ENCODE assay signal across 1 cellular context in the genomic region with DNA sequence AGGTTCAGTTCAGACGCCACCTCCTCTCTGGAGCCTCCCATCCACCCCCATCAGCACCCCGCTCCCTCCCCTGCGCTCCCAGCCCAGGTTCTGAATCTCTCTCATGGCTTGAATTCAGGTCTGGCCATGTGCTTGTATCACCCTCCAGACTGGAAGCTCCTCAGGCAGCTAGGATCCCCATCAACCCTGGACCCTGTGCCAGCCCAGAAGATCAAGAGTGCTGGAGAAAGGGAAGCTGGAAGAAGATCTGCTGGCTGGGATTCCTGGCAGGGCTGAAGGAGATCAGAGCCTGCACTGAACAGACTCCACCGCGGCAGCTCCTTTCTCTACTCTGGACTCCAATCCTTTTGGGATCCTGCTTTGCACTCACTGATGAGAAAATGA.
TF ChIP-seq lines count a peak whose summit lies in the region.

No MANE protein-coding gene starts in this region.

TF ChIP-seq in GM23338, 12 proteins besides CTCF, POLR2A, EP300 and RAD21 (continued from another document):
- no peak for TF ChIP-seq EZH2phosphoT487 (IDR thresholded peaks at IDR 0.05; ENCODE audit: unreplicated experiment)
- TF ChIP-seq STAT1 (IDR thresholded peaks at IDR 0.05; ENCODE audit: unreplicated experiment): no peak
- TF ChIP-seq REST (IDR thresholded peaks at IDR 0.05; ENCODE audit: unreplicated experiment): no peak
- no peak for TF ChIP-seq CREB1 (CRISPR knock-in tag; IDR thresholded peaks at IDR 0.05; ENCODE audit: low read depth)
- no peak for TF ChIP-seq ZNF114 (CRISPR knock-in tag; IDR thresholded peaks at IDR 0.05)
- TF ChIP-seq NANOG (IDR thresholded peaks at IDR 0.05; ENCODE audit: borderline replicate concordance): no peak
- no peak for TF ChIP-seq POLR2AphosphoS5 (IDR thresholded peaks at IDR 0.05; ENCODE audit: low read depth)
- TF ChIP-seq JUNB (IDR thresholded peaks at IDR 0.05; ENCODE audit: unreplicated experiment): no peak
- no peak for TF ChIP-seq EZH2 (IDR thresholded peaks at IDR 0.05; ENCODE audit: low read depth, unreplicated experiment)
- TF ChIP-seq, protein P1, sequence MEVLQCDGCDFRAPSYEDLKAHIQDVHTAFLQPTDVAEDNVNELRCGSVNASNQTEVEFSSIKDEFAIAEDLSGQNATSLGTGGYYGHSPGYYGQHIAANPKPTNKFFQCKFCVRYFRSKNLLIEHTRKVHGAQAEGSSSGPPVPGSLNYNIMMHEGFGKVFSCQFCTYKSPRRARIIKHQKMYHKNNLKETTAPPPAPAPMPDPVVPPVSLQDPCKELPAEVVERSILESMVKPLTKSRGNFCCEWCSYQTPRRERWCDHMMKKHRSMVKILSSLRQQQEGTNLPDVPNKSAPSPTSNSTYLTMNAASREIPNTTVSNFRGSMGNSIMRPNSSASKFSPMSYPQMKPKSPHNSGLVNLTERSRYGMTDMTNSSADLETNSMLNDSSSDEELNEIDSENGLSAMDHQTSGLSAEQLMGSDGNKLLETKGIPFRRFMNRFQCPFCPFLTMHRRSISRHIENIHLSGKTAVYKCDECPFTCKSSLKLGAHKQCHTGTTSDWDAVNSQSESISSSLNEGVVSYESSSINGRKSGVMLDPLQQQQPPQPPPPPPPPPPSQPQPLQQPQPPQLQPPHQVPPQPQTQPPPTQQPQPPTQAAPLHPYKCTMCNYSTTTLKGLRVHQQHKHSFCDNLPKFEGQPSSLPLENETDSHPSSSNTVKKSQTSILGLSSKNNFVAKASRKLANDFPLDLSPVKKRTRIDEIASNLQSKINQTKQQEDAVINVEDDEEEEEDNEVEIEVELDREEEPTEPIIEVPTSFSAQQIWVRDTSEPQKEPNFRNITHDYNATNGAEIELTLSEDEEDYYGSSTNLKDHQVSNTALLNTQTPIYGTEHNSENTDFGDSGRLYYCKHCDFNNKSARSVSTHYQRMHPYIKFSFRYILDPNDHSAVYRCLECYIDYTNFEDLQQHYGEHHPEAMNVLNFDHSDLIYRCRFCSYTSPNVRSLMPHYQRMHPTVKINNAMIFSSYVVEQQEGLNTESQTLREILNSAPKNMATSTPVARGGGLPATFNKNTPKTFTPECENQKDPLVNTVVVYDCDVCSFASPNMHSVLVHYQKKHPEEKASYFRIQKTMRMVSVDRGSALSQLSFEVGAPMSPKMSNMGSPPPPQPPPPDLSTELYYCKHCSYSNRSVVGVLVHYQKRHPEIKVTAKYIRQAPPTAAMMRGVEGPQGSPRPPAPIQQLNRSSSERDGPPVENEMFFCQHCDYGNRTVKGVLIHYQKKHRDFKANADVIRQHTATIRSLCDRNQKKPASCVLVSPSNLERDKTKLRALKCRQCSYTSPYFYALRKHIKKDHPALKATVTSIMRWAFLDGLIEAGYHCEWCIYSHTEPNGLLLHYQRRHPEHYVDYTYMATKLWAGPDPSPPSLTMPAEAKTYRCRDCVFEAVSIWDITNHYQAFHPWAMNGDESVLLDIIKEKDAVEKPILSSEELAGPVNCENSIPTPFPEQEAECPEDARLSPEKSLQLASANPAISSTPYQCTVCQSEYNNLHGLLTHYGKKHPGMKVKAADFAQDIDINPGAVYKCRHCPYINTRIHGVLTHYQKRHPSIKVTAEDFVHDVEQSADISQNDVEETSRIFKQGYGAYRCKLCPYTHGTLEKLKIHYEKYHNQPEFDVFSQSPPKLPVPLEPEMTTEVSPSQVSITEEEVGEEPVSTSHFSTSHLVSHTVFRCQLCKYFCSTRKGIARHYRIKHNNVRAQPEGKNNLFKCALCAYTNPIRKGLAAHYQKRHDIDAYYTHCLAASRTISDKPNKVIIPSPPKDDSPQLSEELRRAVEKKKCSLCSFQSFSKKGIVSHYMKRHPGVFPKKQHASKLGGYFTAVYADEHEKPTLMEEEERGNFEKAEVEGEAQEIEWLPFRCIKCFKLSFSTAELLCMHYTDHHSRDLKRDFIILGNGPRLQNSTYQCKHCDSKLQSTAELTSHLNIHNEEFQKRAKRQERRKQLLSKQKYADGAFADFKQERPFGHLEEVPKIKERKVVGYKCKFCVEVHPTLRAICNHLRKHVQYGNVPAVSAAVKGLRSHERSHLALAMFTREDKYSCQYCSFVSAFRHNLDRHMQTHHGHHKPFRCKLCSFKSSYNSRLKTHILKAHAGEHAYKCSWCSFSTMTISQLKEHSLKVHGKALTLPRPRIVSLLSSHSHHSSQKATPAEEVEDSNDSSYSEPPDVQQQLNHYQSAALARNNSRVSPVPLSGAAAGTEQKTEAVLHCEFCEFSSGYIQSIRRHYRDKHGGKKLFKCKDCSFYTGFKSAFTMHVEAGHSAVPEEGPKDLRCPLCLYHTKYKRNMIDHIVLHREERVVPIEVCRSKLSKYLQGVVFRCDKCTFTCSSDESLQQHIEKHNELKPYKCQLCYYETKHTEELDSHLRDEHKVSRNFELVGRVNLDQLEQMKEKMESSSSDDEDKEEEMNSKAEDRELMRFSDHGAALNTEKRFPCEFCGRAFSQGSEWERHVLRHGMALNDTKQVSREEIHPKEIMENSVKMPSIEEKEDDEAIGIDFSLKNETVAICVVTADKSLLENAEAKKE (CRISPR knock-in tag; IDR thresholded peaks at IDR 0.05): no peak
- TF ChIP-seq ZNF331 (CRISPR knock-in tag; IDR thresholded peaks at IDR 0.05; ENCODE audit: low read depth): no peak
TF ChIP-seq in GM23338: peak in this region for 0.
